8 cellular contexts compared by ENCODE assay signal in the genomic region with DNA sequence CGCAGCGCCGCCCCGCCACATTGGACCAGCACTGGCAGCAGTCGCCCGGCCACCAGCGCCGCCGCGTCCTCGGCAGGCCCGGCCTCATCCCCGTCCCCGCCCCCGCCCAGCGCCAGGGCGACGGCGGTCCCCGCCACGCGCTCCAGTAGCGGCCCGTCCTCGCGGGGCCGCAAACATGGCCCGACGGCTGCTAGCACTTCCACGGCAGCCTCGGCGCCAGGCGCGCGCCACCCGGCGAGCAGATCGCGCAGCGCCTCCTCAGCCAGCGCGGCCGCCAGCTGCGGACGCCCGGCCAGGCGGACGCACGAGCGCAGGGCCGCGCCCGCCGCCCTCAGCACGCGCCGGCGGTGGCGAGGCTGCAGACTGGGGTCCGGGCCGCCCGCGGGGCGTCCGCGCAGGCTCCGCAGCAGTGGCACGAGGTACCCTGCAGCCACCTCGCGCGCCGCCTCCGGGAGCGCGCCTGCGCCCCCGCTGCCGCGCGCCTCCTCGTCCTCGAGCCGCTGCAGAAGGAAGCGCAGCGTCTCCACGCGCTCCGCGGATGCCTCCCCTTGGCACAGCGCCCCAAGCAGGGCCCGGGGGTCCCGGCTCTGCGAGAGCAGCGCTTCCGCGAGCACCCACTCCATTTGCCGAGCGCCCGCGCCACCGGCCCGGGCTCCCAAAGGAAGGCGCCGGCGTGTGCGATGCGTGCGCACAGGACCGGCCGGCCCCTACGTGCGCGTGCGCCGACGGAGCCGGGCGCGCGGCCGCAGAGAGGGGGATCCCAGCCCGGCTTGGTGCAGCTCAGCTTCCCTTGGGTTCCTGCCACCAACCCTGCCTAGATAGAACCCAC. TPM values are rescaled to one million over a fixed set of nuclear protein-coding genes. Genes with fewer than 3 reads are reported as not detected.
DNase-seq lines count a peak whose midpoint lies in the region; ATAC-seq, FAIRE-seq and TF ChIP-seq lines count a peak whose summit lies in the region.

A gene with protein sequence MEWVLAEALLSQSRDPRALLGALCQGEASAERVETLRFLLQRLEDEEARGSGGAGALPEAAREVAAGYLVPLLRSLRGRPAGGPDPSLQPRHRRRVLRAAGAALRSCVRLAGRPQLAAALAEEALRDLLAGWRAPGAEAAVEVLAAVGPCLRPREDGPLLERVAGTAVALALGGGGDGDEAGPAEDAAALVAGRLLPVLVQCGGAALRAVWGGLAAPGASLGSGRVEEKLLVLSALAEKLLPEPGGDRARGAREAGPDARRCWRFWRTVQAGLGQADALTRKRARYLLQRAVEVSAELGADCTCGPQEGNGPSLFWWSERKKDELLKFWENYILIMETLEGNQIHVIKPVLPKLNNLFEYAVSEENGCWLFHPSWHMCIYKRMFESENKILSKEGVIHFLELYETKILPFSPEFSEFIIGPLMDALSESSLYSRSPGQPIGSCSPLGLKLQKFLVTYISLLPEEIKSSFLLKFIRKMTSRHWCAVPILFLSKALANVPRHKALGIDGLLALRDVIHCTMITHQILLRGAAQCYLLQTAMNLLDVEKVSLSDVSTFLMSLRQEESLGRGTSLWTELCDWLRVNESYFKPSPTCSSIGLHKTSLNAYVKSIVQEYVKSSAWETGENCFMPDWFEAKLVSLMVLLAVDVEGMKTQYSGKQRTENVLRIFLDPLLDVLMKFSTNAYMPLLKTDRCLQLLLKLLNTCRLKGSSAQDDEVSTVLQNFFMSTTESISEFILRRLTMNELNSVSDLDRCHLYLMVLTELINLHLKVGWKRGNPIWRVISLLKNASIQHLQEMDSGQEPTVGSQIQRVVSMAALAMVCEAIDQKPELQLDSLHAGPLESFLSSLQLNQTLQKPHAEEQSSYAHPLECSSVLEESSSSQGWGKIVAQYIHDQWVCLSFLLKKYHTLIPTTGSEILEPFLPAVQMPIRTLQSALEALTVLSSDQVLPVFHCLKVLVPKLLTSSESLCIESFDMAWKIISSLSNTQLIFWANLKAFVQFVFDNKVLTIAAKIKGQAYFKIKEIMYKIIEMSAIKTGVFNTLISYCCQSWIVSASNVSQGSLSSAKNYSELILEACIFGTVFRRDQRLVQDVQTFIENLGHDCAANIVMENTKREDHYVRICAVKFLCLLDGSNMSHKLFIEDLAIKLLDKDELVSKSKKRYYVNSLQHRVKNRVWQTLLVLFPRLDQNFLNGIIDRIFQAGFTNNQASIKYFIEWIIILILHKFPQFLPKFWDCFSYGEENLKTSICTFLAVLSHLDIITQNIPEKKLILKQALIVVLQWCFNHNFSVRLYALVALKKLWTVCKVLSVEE (N-terminal part only) (minus strand): TSS at position 699 of the 829 bp plus-strand sequence. CDS start 76 bp downstream, at position 623.

- CTCF ChIA-PET in AG04449 (lab: Yijun Ruan, JAX), result interaction anchor here (0.8 to 2.3 kb wide), 4 partner anchors 9 to 615 kb away, joined by 3 to 10 read pairs (median 5); no protein-coding TSS in a partner anchor

- DNase-seq in AG04449 (ENCODE audit: low read depth, low spot score), result no peak
- DNase-seq in NCI-H2171 (lab: John Stamatoyannopoulos, UW), result peak; percentile 84
- peak; percentile 35 for DNase-seq in bronchial epithelial cell (ENCODE audit: low read depth)
- peak; percentile 80 for DNase-seq in iris pigment epithelial cell (ENCODE audit: low read depth)
- DNase-seq in stimulated activated CD4-positive, alpha-beta T cell treated with anti-CD3 and anti-CD28 coated beads, Interleukin-12 subunit alpha, Interleukin-12 subunit beta, amount 100 ng/mL, for 4 hours, result peak; percentile 74

- peaks cover 2% of the 10 kb centered on the region for H3K27me3 ChIP-seq in bronchial epithelial cell (ENCODE audit: control insufficient read depth, insufficient read depth, low read length)

- no peaks in the 10 kb centered on the region for H3K36me3 ChIP-seq in bronchial epithelial cell (ENCODE audit: control insufficient read depth, insufficient read depth, low read length)

- ATAC-seq in GM18858 (IDR thresholded peaks at IDR 0.05; ENCODE audit: unreplicated experiment) (peak; percentile 58), HG03064 (IDR thresholded peaks at IDR 0.05; ENCODE audit: low read depth, unreplicated experiment) (peak; percentile 64)

- FAIRE-seq in bronchial epithelial cell (lab: Jason Lieb, UNC), result no peak

- H3K4me3 ChIP-seq in AG04449 (ENCODE audit: low read depth, low read length), result peak within 1 kb of the TSS; percentile 71
- peak within 1 kb of the TSS; percentile 71 for H3K4me3 ChIP-seq in WI38 (ENCODE audit: low read depth, low read length)
- H3K4me3 ChIP-seq in bronchial epithelial cell (ENCODE audit: low read depth, low read length), result peak within 1 kb of the TSS; percentile 51

- POLR2A ChIA-PET in AG04449 (lab: Yijun Ruan, JAX), result no interaction called here

- TF ChIP-seq CTCF in AG04449 (IDR thresholded peaks at IDR 0.05; ENCODE audit: insufficient read depth, low read length, missing control alignments), result peak; percentile 31
- no peak for TF ChIP-seq CTCF in WI38 (IDR thresholded peaks at IDR 0.05; ENCODE audit: low read depth, low read length)
- TF ChIP-seq CTCF in bronchial epithelial cell (IDR thresholded peaks at IDR 0.05; ENCODE audit: insufficient read depth, low read length, severe bottlenecking), result peak; percentile 29

RNA-seq across cellular contexts. Expression of the gene that starts here (rescaled TPM):
- 9.1 and 15.0 TPM in 2 replicates for total RNA-seq in bronchial epithelial cell
